ENCODE assay signal across 24 cellular contexts in the genomic region with DNA sequence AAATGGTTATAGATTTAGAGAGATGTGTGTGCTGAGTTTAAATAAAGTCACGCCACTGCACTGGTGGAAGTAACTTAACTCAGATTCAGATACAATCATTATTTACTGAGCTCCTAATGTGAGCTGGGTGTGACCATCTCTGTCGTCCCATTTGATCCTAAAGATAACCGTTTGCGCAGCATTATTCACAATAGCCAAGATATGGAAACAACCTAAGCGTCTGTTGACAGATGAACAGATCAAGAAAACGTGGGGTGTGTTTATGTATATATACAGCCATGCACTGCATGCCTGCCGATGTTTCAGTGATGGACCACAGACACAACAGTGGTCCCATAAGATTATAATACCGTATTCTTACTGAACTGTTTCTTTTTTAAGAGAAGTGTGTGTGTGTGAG.
"Had no signal": no experiment of that assay in that cellular context is flagged by ENCODE, and none has a peak within 500 bp of the region (broad histone marks: within the 10 kb centered on the region; RNA-seq: fewer than 3 reads in every experiment).

No MANE protein-coding gene starts in this region.

- ATAC-seq: stimulated activated effector memory CD8-positive, alpha-beta T cell treated with anti-CD3 and anti-CD28 coated beads, Interleukin-12 subunit alpha, Interleukin-12 subunit beta, amount 100 ng/mL, for 72 hours; stimulated activated memory B cell treated with anti-CD40 and anti-IgM and Interleukin-4, amounts not matched to agents 10 μg/mL and 1 μg/mL and 100 μg/mL, for 72 hours; stimulated activated naive B cell treated with anti-CD40 and anti-IgM and Interleukin-4, amounts not matched to agents 10 μg/mL and 1 μg/mL and 100 μg/mL, for 72 hours; stimulated activated naive CD8-positive, alpha-beta T cell treated with anti-CD3 and anti-CD28 coated beads, Interleukin-15, amount 100 ng/mL, for 72 hours; stimulated activated naive CD8-positive, alpha-beta T cell treated with anti-CD3 and anti-CD28 coated beads, Interleukin-15, Interleukin-2, amounts not matched to agents 100 U/mL and 50 U/mL, for 24 hours; upper lobe of right lung had no signal

- DNase-seq: stimulated activated CD4-positive, alpha-beta T cell treated with anti-CD3 and anti-CD28 coated beads, Interleukin-2, amount 100 ng/mL, for 24 hours; stimulated activated CD4-positive, alpha-beta T cell treated with anti-CD3 and anti-CD28 coated beads, Interleukin-2, amount 100 ng/mL, for 48 hours; stimulated activated CD4-positive, alpha-beta T cell treated with anti-CD3 and anti-CD28 coated beads, Interleukin-4, amount 100 ng/mL, for 1 hour; stimulated activated CD4-positive, alpha-beta T cell treated with anti-CD3 and anti-CD28 coated beads, Interleukin-4, amount 100 ng/mL, for 24 hours; stimulated activated CD4-positive, alpha-beta T cell treated with anti-CD3 and anti-CD28 coated beads, Interleukin-4, amount 100 ng/mL, for 4 hours; stimulated activated CD8-positive, alpha-beta memory T cell treated with anti-CD3 and anti-CD28 coated beads, Interleukin-4, amount 100 ng/mL, for 48 hours; stimulated activated naive B cell treated with anti-CD40 and anti-IgM and Interleukin-4, amounts not matched to agents 10 μg/mL and 1 μg/mL and 100 μg/mL, for 72 hours; stimulated activated naive CD4-positive, alpha-beta T cell; stimulated activated naive CD4-positive, alpha-beta T cell treated with Interleukin-2 at 50 U/mL for 16 hours; stimulated activated naive CD8-positive, alpha-beta T cell treated with anti-CD3 and anti-CD28 coated beads, Interleukin-15, amount 100 ng/mL, for 72 hours; stimulated activated naive CD8-positive, alpha-beta T cell treated with anti-CD3 and anti-CD28 coated beads, Interleukin-15, Interleukin-2, amounts not matched to agents 100 U/mL and 50 U/mL, for 24 hours; substantia nigra; testis; thyroid gland; tibial artery; transverse colon; upper lobe of left lung; upper lobe of right lung; uterus had no signal

- H3K27me3 ChIP-seq: testis, thyroid gland, tibial artery, tibial nerve, transverse colon, upper lobe of left lung, upper lobe of right lung, uterus, vagina had no signal

- H3K9me3 ChIP-seq: testis, thoracic aorta, thyroid gland, tibial artery, tibial nerve, transverse colon, upper lobe of left lung, upper lobe of right lung, uterus, vagina had no signal

- H3K27ac ChIP-seq: testis, thoracic aorta, thyroid gland, tibial artery, tibial nerve, transverse colon, upper lobe of left lung, upper lobe of right lung, uterus, vagina had no signal

- H3K36me3 ChIP-seq: thoracic aorta, thyroid gland, transverse colon, upper lobe of right lung, uterus, vagina had no signal

- H3K4me1 ChIP-seq: testis, uterus had no signal

- H3K4me3 ChIP-seq: testis, thoracic aorta, thyroid gland, tibial artery, tibial nerve, transverse colon, upper lobe of left lung, upper lobe of right lung, uterus, vagina had no signal
